In the genomic region with DNA sequence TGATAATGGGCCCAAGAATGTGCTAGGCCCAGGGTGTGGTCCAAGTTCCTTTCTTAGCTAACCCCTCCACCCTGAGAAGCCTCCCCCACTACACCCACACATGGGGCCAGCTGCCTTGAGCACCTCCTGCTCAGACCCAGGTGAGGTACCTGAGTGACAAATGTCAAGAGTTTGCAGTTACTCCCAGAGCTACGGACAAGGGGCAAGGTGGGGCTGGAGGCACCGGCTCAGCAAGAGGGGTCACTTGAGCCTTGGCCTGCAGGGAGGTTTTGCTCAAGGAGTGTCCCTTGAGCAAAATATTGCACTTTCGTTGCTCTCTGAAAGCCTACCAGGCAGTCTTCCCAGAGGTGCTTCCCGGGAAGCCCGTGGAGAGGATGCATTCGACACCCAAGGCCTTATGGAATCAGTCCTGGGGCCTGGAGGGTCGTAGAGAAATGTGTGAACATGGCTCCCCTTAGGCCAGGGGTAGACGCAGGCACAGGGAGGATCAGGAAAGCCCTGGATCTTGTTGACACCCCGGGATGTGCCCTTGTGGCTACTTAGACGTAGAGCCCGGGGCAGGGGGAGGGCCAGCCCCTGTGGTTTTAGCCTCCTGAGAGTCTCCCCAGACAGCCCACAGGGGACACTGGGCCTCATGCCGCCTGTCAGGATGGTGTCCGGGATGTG, we compare ENCODE assay signal across 31 cellular contexts.
DNase-seq lines count a peak whose midpoint lies in the region; ATAC-seq and TF ChIP-seq lines count a peak whose summit lies in the region.
"Had no signal": no experiment of that assay in that cellular context is flagged by ENCODE, and none has a peak within 500 bp of the region (broad histone marks: within the 10 kb centered on the region; RNA-seq: fewer than 3 reads in every experiment).

No MANE protein-coding gene starts in this region.

- intact Hi-C loops in adrenal gland (cut with DNase I) = no loop called here
- intact Hi-C loops in mucosa of descending colon (cut with DNase I, micrococcal nuclease) = no loop called here
- intact Hi-C loops in spleen (cut with DNase I; ENCODE audit: low total_unique reads) = no loop called here

- no peak overlapping the region for H3K4me3 ChIP-seq in adrenal gland
- no peak overlapping the region for H3K4me3 ChIP-seq in mucosa of descending colon
- no peak overlapping the region for H3K4me3 ChIP-seq in spleen
- H3K4me3 ChIP-seq: esophagus squamous epithelium, heart right ventricle, lung, right atrium auricular region, upper lobe of left lung had no signal

- H3K9me3 ChIP-seq in adrenal gland (replicated peaks in 1 of 3) (no peaks in the 10 kb centered on the region), mucosa of descending colon (no peaks in the 10 kb centered on the region), spleen (no peaks in the 10 kb centered on the region)
- H3K9me3 ChIP-seq: esophagus squamous epithelium, right atrium auricular region, SK-N-SH, upper lobe of left lung had no signal

- no peak for ATAC-seq in mucosa of descending colon
- ATAC-seq in GM21447 (IDR thresholded peaks at IDR 0.05; ENCODE audit: unreplicated experiment) = no peak
- ATAC-seq in HG03175 (IDR thresholded peaks at IDR 0.05; ENCODE audit: unreplicated experiment) = no peak
- ATAC-seq: activated naive CD8-positive, alpha-beta T cell treated with anti-CD3 and anti-CD28 coated beads, Interleukin-2, amount 50 U/mL, for 24 hours; foreskin keratinocyte; HCT116; stimulated activated effector memory CD8-positive, alpha-beta T cell treated with anti-CD3 and anti-CD28 coated beads, Interleukin-12 subunit alpha, Interleukin-12 subunit beta, amount 100 ng/mL, for 72 hours had no signal

- peak; percentile 43 for DNase-seq in activated effector memory CD4-positive, alpha-beta T cell treated with anti-CD3 and anti-CD28 coated beads, Interleukin-2, amount 50 U/mL, for 16 hours
- DNase-seq in activated effector memory CD4-positive, alpha-beta T cell treated with Interleukin-2 at 50 U/mL for 16 hours = no peak
- DNase-seq in adrenal gland = peak in 3 of 7 donors; percentile 0 to 22 (median 6)
- DNase-seq in mucosa of descending colon = peak in 2 of 3 donors; percentile 6 to 25
- DNase-seq in spleen = peak; percentile 51
- DNase-seq in NCI-H82 (lab: John Stamatoyannopoulos, UW) = no peak
- DNase-seq: activated CD4-positive, alpha-beta T cell treated with anti-CD3 and anti-CD28 coated beads, Interleukin-2, amount 50 U/mL, for 1 hour; activated gamma-delta T cell treated with Interleukin-2 at 50 U/mL for 16 hours; activated naive CD8-positive, alpha-beta T cell treated with anti-CD3 and anti-CD28 coated beads, Interleukin-2, amount 50 U/mL, for 24 hours; activated T-cell treated with anti-CD3 and anti-CD28 coated beads, Interleukin-2, amount 50 U/mL, for 24 hours; Calu3; CD4-positive, CD25-positive, alpha-beta regulatory T cell; DMS79 treated with DMSO at 0.1 percent for 48 hours; esophagus squamous epithelium; foreskin keratinocyte; GF-D8; NCI-H1092 treated with DMSO at 0.1 percent for 48 hours; NCI-H1694 treated with DMSO at 0.1 percent for 48 hours; NCI-H446 treated with DMSO at 0.1 percent for 48 hours; SK-N-SH; substantia nigra had no signal

- 84 to 92% (median 88%) methylated on average over 5 to 13 of the region's 13 CpGs for WGBS in adrenal gland, 4 donors
- WGBS in spleen, 5 donors = 86 to 97% (median 90%) methylated on average over 12 to 13 of the region's 13 CpGs

- H3K27me3 ChIP-seq in adrenal gland (no peaks in the 10 kb centered on the region), spleen (replicated peaks in 1 of 7) (no peaks in the 10 kb centered on the region)
- H3K27me3 ChIP-seq: esophagus squamous epithelium, heart right ventricle, right atrium auricular region, upper lobe of left lung had no signal

- no peak for TF ChIP-seq CTCF in adrenal gland (IDR thresholded peaks at IDR 0.05)
- no peak for TF ChIP-seq CTCF in mucosa of descending colon (IDR thresholded peaks at IDR 0.05)
- no peak for TF ChIP-seq CTCF in spleen (IDR thresholded peaks at IDR 0.05 in 8 of 11, conservative IDR thresholded peaks at IDR 0.05 in 3 of 11)

- H3K4me1 ChIP-seq in adrenal gland (replicated peaks in 1 of 2) = peaks cover 26 to 37% of the 10 kb centered on the region in 2 donors
- H3K4me1 ChIP-seq in mucosa of descending colon (ENCODE audit: low read depth) = no peaks in the 10 kb centered on the region
- peaks cover 0 to 16% (median 0%) of the 10 kb centered on the region in 6 donors for H3K4me1 ChIP-seq in spleen
- H3K4me1 ChIP-seq: esophagus squamous epithelium, foreskin keratinocyte, parathyroid adenoma had no signal

- H3K27ac ChIP-seq in adrenal gland = peak overlapping the region in 4 of 5 donors; percentile 14 to 73 (median 56)
- H3K27ac ChIP-seq in spleen = no peak overlapping the region
- H3K27ac ChIP-seq: 22Rv1, esophagus squamous epithelium, foreskin keratinocyte, heart right ventricle, parathyroid adenoma, right atrium auricular region, upper lobe of left lung had no signal

- TF ChIP-seq POLR2A in adrenal gland (IDR thresholded peaks at IDR 0.05) (no peak), spleen (IDR thresholded peaks at IDR 0.05) (no peak)

- H3K36me3 ChIP-seq in adrenal gland (replicated peaks in 1 of 2) (no peaks in the 10 kb centered on the region), mucosa of descending colon (ENCODE audit: low read depth) (no peaks in the 10 kb centered on the region), spleen (no peaks in the 10 kb centered on the region)
- H3K36me3 ChIP-seq: esophagus squamous epithelium, heart right ventricle, right atrium auricular region, upper lobe of left lung had no signal

Comparison
In these comparisons a context has a peak if more than half of its experiments do, and no peak if none do; other contexts are left out.
1. DNase-seq: peak in activated effector memory CD4-positive, alpha-beta T cell treated with anti-CD3 and anti-CD28 coated beads, Interleukin-2, amount 50 U/mL, for 16 hours (single experiment), mucosa of descending colon (2 of 3) and spleen (single experiment); none in activated effector memory CD4-positive, alpha-beta T cell treated with Interleukin-2 at 50 U/mL for 16 hours (single experiment) and NCI-H82 (single experiment).
2. H3K27ac ChIP-seq: peak in adrenal gland (4 of 5); none in spleen (0 of 8).